ENCODE assay signal across 8 cellular contexts in genomic region chr2:218781691-218782528, GRCh38. TPM values are rescaled to one million over a fixed set of nuclear protein-coding genes. Genes with fewer than 3 reads are reported as not detected.
DNase-seq lines count a peak whose midpoint lies in the region; ATAC-seq and TF ChIP-seq lines count a peak whose summit lies in the region.

TSS of gene CYP27A1 (plus strand) at chr2:218782147. CDS start at chr2:218782183, 36 bp downstream.

- peaks cover 7% of the 10 kb centered on the region for H3K36me3 Mint-ChIP-seq in activated T-cell treated with anti-CD3 and anti-CD28 coated beads, Interleukin-2, amount 50 U/mL, for 4 hours (ENCODE audit: insufficient read depth)

- peaks cover 6% of the 10 kb centered on the region for H3K9me3 Mint-ChIP-seq in activated T-cell treated with anti-CD3 and anti-CD28 coated beads, Interleukin-2, amount 50 U/mL, for 4 hours

- ATAC-seq in activated T-cell treated with anti-CD3 and anti-CD28 coated beads, Interleukin-2, amount 50 U/mL, for 4 hours: peak; percentile 43 to 66
- ATAC-seq in gastrocnemius medialis (peak; percentile 65 to 81), GM21360 (IDR thresholded peaks at IDR 0.05; ENCODE audit: unreplicated experiment) (no peak)

- H3K4me3 ChIP-seq in brain microvascular endothelial cell (ENCODE audit: low read depth, low read length) (peak within 1 kb of the TSS; percentile 62), gastrocnemius medialis (peak within 1 kb of the TSS; percentile 75 to 82 (median 78))

- intact Hi-C loops in gastrocnemius medialis (cut with DNase I; ENCODE audit: low total_unique reads): loop anchor here (5.0 kb wide), 2 partner anchors 65 to 70 kb away; partner anchors contain the start of gene TTLL4

- peaks cover 21 to 22% of the 10 kb centered on the region in 2 donors for H3K4me1 ChIP-seq in gastrocnemius medialis

- TF ChIP-seq POLR2A in gastrocnemius medialis (IDR thresholded peaks at IDR 0.05): peak; percentile 29 to 52

- peaks cover 3% of the 10 kb centered on the region for H3K4me1 Mint-ChIP-seq in activated T-cell treated with anti-CD3 and anti-CD28 coated beads, Interleukin-2, amount 50 U/mL, for 4 hours (ENCODE audit: low read depth)

- H3K27ac ChIP-seq in brain microvascular endothelial cell (no peak within 1 kb of the TSS), gastrocnemius medialis (peak within 1 kb of the TSS; percentile 84 to 89 (median 86))

- H3K36me3 ChIP-seq in brain microvascular endothelial cell (replicated peaks) (no peaks in the 10 kb centered on the region), gastrocnemius medialis (no peaks in the 10 kb centered on the region)

- H3K27me3 ChIP-seq in brain microvascular endothelial cell (replicated peaks): no peaks in the 10 kb centered on the region
- no peaks in the 10 kb centered on the region for H3K27me3 ChIP-seq in gastrocnemius medialis

- in situ Hi-C loops in brain microvascular endothelial cell (cut with HindIII; ENCODE audit: low pct_ligation_motif_present, low sequenced_read_pairs) (no loop called here), gastrocnemius medialis (cut with MboI; ENCODE audit: low sequenced_read_pairs in 4 of 4) (loop anchor here in 2 of 4 donors (10.0 kb wide), 2 partner anchors 53 to 67 kb away; partner anchors contain the start of genes PRKAG3 (in 1 of the 2) and TTLL4 (in 1 of the 2))

- TF ChIP-seq CTCF in brain microvascular endothelial cell (IDR thresholded peaks at IDR 0.05; ENCODE audit: low read depth, low read length, missing control alignments): no peak
- no peak for TF ChIP-seq CTCF in gastrocnemius medialis (IDR thresholded peaks at IDR 0.05 in 4 of 5, conservative IDR thresholded peaks at IDR 0.05 in 1 of 5)

- H3K27me3 Mint-ChIP-seq in activated T-cell treated with anti-CD3 and anti-CD28 coated beads, Interleukin-2, amount 50 U/mL, for 4 hours (ENCODE audit: low read depth): peaks cover 49% of the 10 kb centered on the region

- no peak within 1 kb of the TSS for H3K4me3 Mint-ChIP-seq in activated T-cell treated with anti-CD3 and anti-CD28 coated beads, Interleukin-2, amount 50 U/mL, for 4 hours

- H3K9me3 ChIP-seq in gastrocnemius medialis: no peaks in the 10 kb centered on the region

- no peak for DNase-seq in activated T-cell treated with anti-CD3 and anti-CD28 coated beads, Interleukin-2, amount 50 U/mL, for 4 hours
- no peak for DNase-seq in activated T-cell treated with anti-CD3 and anti-CD28 coated beads, Interleukin-2, amount 50 U/mL, for 48 hours
- DNase-seq in brain microvascular endothelial cell: no peak
- peak; percentile 78 for DNase-seq in iPS-NIHi11 (ENCODE audit: low spot score)
- peak; percentile 24 to 38 for DNase-seq in gastrocnemius medialis
- DNase-seq in NCI-H187 treated with DMSO at 0.1 percent for 48 hours (lab: John Stamatoyannopoulos, UW): no peak
- DNase-seq in UCSD-AML1 (lab: John Stamatoyannopoulos, UW; ENCODE audit: unreplicated experiment): no peak

RNA-seq across cellular contexts. Expression of gene CYP27A1, which starts in this region (rescaled TPM):
- under 1 TPM; 0.14 to 0.26 (median 0.15) TPM for total RNA-seq in activated T-cell treated with anti-CD3 and anti-CD28 coated beads, Interleukin-2, amount 50 U/mL, for 4 hours
- total RNA-seq in gastrocnemius medialis: 10 to 100 TPM; 17.9 to 56.3 (median 26.8) TPM

Comparison
In these comparisons a context has a peak if more than half of its experiments do, and no peak if none do; other contexts are left out.
1. RNA of gene CYP27A1 (total RNA-seq): 17.9 to 56.3 TPM in gastrocnemius medialis; 0.14 to 0.26 TPM in activated T-cell treated with anti-CD3 and anti-CD28 coated beads, Interleukin-2, amount 50 U/mL, for 4 hours; every median in the first group is over 10 times any median in the second.
2. Peak in ATAC-seq in activated T-cell treated with anti-CD3 and anti-CD28 coated beads, Interleukin-2, amount 50 U/mL, for 4 hours; RNA of the gene not detected or under 1 TPM.
3. DNase-seq: peak in iPS-NIHi11 (single experiment) and gastrocnemius medialis (2 of 2); none in activated T-cell treated with anti-CD3 and anti-CD28 coated beads, Interleukin-2, amount 50 U/mL, for 4 hours (single experiment), activated T-cell treated with anti-CD3 and anti-CD28 coated beads, Interleukin-2, amount 50 U/mL, for 48 hours (0 of 2), brain microvascular endothelial cell (single experiment), NCI-H187 treated with DMSO at 0.1 percent for 48 hours (single experiment) and UCSD-AML1 (single experiment).